Comparison of ENCODE assay signal across 9 cellular contexts in genomic region chr9:21560281-21560745, GRCh38.
A peak's percentile ranks its signal among the peaks of the same experiment; 100 is the strongest.
DNase-seq lines count a peak whose midpoint lies in the region; ATAC-seq, FAIRE-seq and TF ChIP-seq lines count a peak whose summit lies in the region.
"Had no signal": no experiment of that assay in that cellular context is flagged by ENCODE, and none has a peak within 500 bp of the region (broad histone marks: within the 10 kb centered on the region; RNA-seq: fewer than 3 reads in every experiment).

No MANE protein-coding gene starts in this region.

- no peaks in the 10 kb centered on the region for H3K9me3 Mint-ChIP-seq in neural crest cell

- no peaks in the 10 kb centered on the region for H3K36me3 ChIP-seq in BLaER1 treated with 17β-estradiol and CSF1 and Interleukin-3, amounts not matched to agents 10 nM and 100 nM
- H3K36me3 ChIP-seq in NT2/D1 (ENCODE audit: insufficient read depth, insufficient read length, low read length), result no peaks in the 10 kb centered on the region
- H3K36me3 ChIP-seq in H1 (ENCODE audit: control insufficient read depth in 2 of 4, insufficient read depth in 4 of 4, low read length in 3 of 4), result no peaks in the 10 kb centered on the region

- H3K4ac ChIP-seq in H1 (replicated peaks; ENCODE audit: insufficient read length, low read depth, low read length), result no peak overlapping the region

- peaks cover 6 to 14% (median 9%) of the 10 kb centered on the region in 10 experiments; a peak in 18 of 20 replicates for H3K4me1 ChIP-seq in BLaER1 treated with 17β-estradiol and CSF1 and Interleukin-3, amounts not matched to agents 10 nM and 100 nM
- no peaks in the 10 kb centered on the region for H3K4me1 ChIP-seq in NT2/D1 (ENCODE audit: insufficient read depth, insufficient read length)
- peaks cover 0 to 8% (median 3%) of the 10 kb centered on the region in 4 experiments; a peak in 2 of 7 replicates for H3K4me1 ChIP-seq in H1 (replicated peaks in 1 of 4; ENCODE audit: control insufficient read depth in 3 of 4, insufficient read depth in 4 of 4, low read length in 3 of 4)

- TF ChIP-seq CTCF in H1 (IDR thresholded peaks at IDR 0.05; ENCODE audit: control extremely low read depth in 1 of 3, insufficient read depth in 1 of 3, low read depth in 1 of 3, low read length in 3 of 3) (no peak), neural crest cell (conservative IDR thresholded peaks at IDR 0.05) (no peak)

- no peak for FAIRE-seq in H1 (lab: Jason Lieb, UNC)

- peak overlapping the region; percentile 90 for H2AFZ ChIP-seq in H1 (ENCODE audit: low read length)

- no peak overlapping the region for H3K27ac ChIP-seq in BLaER1 treated with 17β-estradiol and CSF1 and Interleukin-3, amounts not matched to agents 10 nM and 100 nM
- no peak overlapping the region for H3K27ac ChIP-seq in H1 (ENCODE audit: low read depth, low read length)

- H4K5ac ChIP-seq in H1 (ENCODE audit: insufficient read length, low read depth, low read length), result peak overlapping the region; percentile 50

- no peak overlapping the region for H3K27ac Mint-ChIP-seq in neural crest cell (ENCODE audit: unreplicated experiment)

- H2AK5ac ChIP-seq in H1 (ENCODE audit: low read depth, low read length), result no peak overlapping the region

- H3K27me3 Mint-ChIP-seq in neural crest cell (ENCODE audit: low read depth), result peaks cover 65% of the 10 kb centered on the region

- TF ChIP-seq POLR2A in H1 (IDR thresholded peaks at IDR 0.05; ENCODE audit: control extremely low read depth in 1 of 2, low read depth in 2 of 2, low read length in 2 of 2), result no peak

- no peak overlapping the region for H2BK5ac ChIP-seq in H1 (ENCODE audit: low read depth, low read length)

- CTCF ChIA-PET in H1 (lab: Charles Lee; ENCODE audit: partially characterized antibody), result interaction anchor here (0.7 to 1.9 kb wide), 2 partner anchors 17 to 228 kb away, joined by 3 to 5 read pairs; no protein-coding TSS in a partner anchor

- H4K20me1 ChIP-seq in BLaER1 treated with 17β-estradiol and CSF1 and Interleukin-3, amounts not matched to agents 10 nM and 100 nM, result no peaks in the 10 kb centered on the region
- H4K20me1 ChIP-seq in H1 (replicated peaks in 1 of 2; ENCODE audit: control insufficient read depth in 1 of 2, insufficient read depth in 2 of 2, low read length in 2 of 2), result no peaks in the 10 kb centered on the region

- peak overlapping the region; percentile 91 to 99 (median 96) for H3K4me2 ChIP-seq in BLaER1 treated with 17β-estradiol and CSF1 and Interleukin-3, amounts not matched to agents 10 nM and 100 nM
- peak overlapping the region; percentile 61 to 78 for H3K4me2 ChIP-seq in H1 (ENCODE audit: insufficient read depth in 1 of 2, low read depth in 2 of 2, low read length in 2 of 2)

- H3K4me1 Mint-ChIP-seq in neural crest cell, result peaks cover 6% of the 10 kb centered on the region

- DNase-seq in NT2/D1 (ENCODE audit: low read depth, low spot score), result no peak
- no peak for DNase-seq in H1 (ENCODE audit: low read depth in 1 of 2, low spot score in 2 of 2)
- DNase-seq in neural crest cell (ENCODE audit: low read depth, low spot score), result no peak
- DNase-seq in GM19238 (ENCODE audit: insufficient read length, low spot score), result no peak
- no peak for DNase-seq in COLO668 (lab: John Stamatoyannopoulos, UW; ENCODE audit: unreplicated experiment)
- DNase-seq in DMS153 (lab: John Stamatoyannopoulos, UW), result no peak
- DNase-seq: GF-D8 had no signal

- H3K18ac ChIP-seq in H1 (ENCODE audit: extremely low read depth, low read length), result peak overlapping the region; percentile 7; the same call in 1 of the 2 replicates

- H2BK20ac ChIP-seq in H1 (ENCODE audit: low read length), result no peak overlapping the region

- 61% methylated on average over 12 of the region's 12 CpGs; no CpG with 5 or more reads in 1 of the 2 experiments for WGBS in H1 (ENCODE audit: extremely low coverage in 1 of 2, insufficient coverage in 1 of 2, insufficient read length in 1 of 2, insufficient replicate concordance in 2 of 2, low coverage in 1 of 2, low lambda C conversion rate in 2 of 2, missing lambda C conversion rate in 1 of 2), 2 experiments

- H3K14ac ChIP-seq in H1 (ENCODE audit: insufficient read length), result no peak overlapping the region

- H3K36me3 Mint-ChIP-seq in neural crest cell (ENCODE audit: low read depth), result no peaks in the 10 kb centered on the region

- H3K56ac ChIP-seq in H1 (replicated peaks; ENCODE audit: insufficient read length, low read depth, low read length), result no peak overlapping the region

- H3K23me2 ChIP-seq in H1 (ENCODE audit: low read depth, low read length), result peaks cover 13% of the 10 kb centered on the region

- peaks cover 0 to 14% of the 10 kb centered on the region in 2 experiments; a peak in 2 of 4 replicates for H3K79me2 ChIP-seq in H1 (ENCODE audit: control insufficient read depth in 1 of 2, insufficient read depth in 2 of 2, low read length in 2 of 2)

- peak overlapping the region; percentile 45 for H4K8ac ChIP-seq in H1 (ENCODE audit: extremely low read depth, insufficient read depth, low read length)

- H3K23ac ChIP-seq in H1 (ENCODE audit: insufficient read length), result no peak overlapping the region

- peaks cover 26 to 51% (median 42%) of the 10 kb centered on the region in 11 experiments for H3K27me3 ChIP-seq in BLaER1 treated with 17β-estradiol and CSF1 and Interleukin-3, amounts not matched to agents 10 nM and 100 nM
- H3K27me3 ChIP-seq in NT2/D1 (ENCODE audit: insufficient read depth, insufficient read length) (peaks cover 32% of the 10 kb centered on the region), H1 (replicated peaks in 1 of 4; ENCODE audit: control insufficient read depth in 3 of 4, extremely low read depth in 1 of 4, insufficient read depth in 3 of 4, low read length in 3 of 4) (peaks cover 0 to 20% (median 9%) of the 10 kb centered on the region in 4 experiments; a peak in 3 of 7 replicates)

- H2BK120ac ChIP-seq in H1 (replicated peaks; ENCODE audit: low read depth, low read length), result no peak overlapping the region

- peak overlapping the region; percentile 88 for H3K4me3 Mint-ChIP-seq in neural crest cell

- no peak for TF ChIP-seq EP300 in H1 (IDR thresholded peaks at IDR 0.05; ENCODE audit: borderline replicate concordance in 1 of 2, low read depth in 2 of 2, low read length in 2 of 2)

- H3K9me3 ChIP-seq in BLaER1 treated with 17β-estradiol and CSF1 and Interleukin-3, amounts not matched to agents 10 nM and 100 nM (replicated peaks in 1 of 11), result peaks cover 0 to 9% (median 5%) of the 10 kb centered on the region in 11 experiments; a peak in 13 of 22 replicates
- H3K9me3 ChIP-seq in NT2/D1 (ENCODE audit: insufficient read depth, low read length) (no peaks in the 10 kb centered on the region), H1 (ENCODE audit: insufficient read depth in 2 of 2, low read depth in 1 of 2, low read length in 1 of 2) (no peaks in the 10 kb centered on the region)

- no peak for TF ChIP-seq RAD21 in H1 (IDR thresholded peaks at IDR 0.05 in 1 of 2, conservative IDR thresholded peaks at IDR 0.05 in 1 of 2; ENCODE audit: low read depth in 2 of 2, low read length in 2 of 2)

- POLR2A ChIA-PET in H1 (lab: Charles Lee; ENCODE audit: partially characterized antibody), result interaction anchor here (1.3 to 1.5 kb wide), 2 partner anchors 9 to 17 kb away, joined by 4 to 8 read pairs; no protein-coding TSS in a partner anchor

- peak overlapping the region in 9 of 10 experiments; percentile 58 to 74 (median 68); a peak in 17 of 20 replicates for H3K4me3 ChIP-seq in BLaER1 treated with 17β-estradiol and CSF1 and Interleukin-3, amounts not matched to agents 10 nM and 100 nM
- H3K4me3 ChIP-seq in NT2/D1 (ENCODE audit: insufficient read length, low read depth) (peak overlapping the region; percentile 82), H1 (ENCODE audit: extremely low read depth in 1 of 4, insufficient read depth in 2 of 4, low read depth in 3 of 4, low read length in 4 of 4) (peak overlapping the region; percentile 46 to 90 (median 84))

- ATAC-seq in GM21526 (IDR thresholded peaks at IDR 0.05; ENCODE audit: low FRiP score, unreplicated experiment), result no peak

- H3K79me1 ChIP-seq in H1 (ENCODE audit: low read depth, low read length), result no peaks in the 10 kb centered on the region

- no peak overlapping the region for H4K91ac ChIP-seq in H1 (replicated peaks; ENCODE audit: insufficient read length, low read length)

- H2BK15ac ChIP-seq in H1 (ENCODE audit: low read length), result no peak overlapping the region

- H3K9ac ChIP-seq in BLaER1 treated with 17β-estradiol and CSF1 and Interleukin-3, amounts not matched to agents 10 nM and 100 nM, result peak overlapping the region in 1 of 11 experiments; percentile 54; a peak in 1 of 22 replicates
- peak overlapping the region; percentile 71 for H3K9ac ChIP-seq in NT2/D1 (ENCODE audit: insufficient read length, low read depth)
- 0 out of 7 replicates have a peak overlapping the region, but pooled peaks of 1 of the 4 experiments have one; percentile 29 for H3K9ac ChIP-seq in H1 (replicated peaks in 1 of 4; ENCODE audit: extremely low read depth in 1 of 4, low read depth in 3 of 4, low read length in 3 of 4)

- no peak overlapping the region for H2BK12ac ChIP-seq in H1 (ENCODE audit: low read depth, low read length)

TF ChIP-seq in H1, 55 proteins besides CTCF, POLR2A, EP300 and RAD21:
- no peak for TF ChIP-seq CEBPB (IDR thresholded peaks at IDR 0.05; ENCODE audit: low read depth, low read length)
- no peak for TF ChIP-seq JUN (IDR thresholded peaks at IDR 0.05; ENCODE audit: low read depth, low read length)
- TF ChIP-seq SP4 (IDR thresholded peaks at IDR 0.05; ENCODE audit: low read length), result no peak
